In the genomic region with DNA sequence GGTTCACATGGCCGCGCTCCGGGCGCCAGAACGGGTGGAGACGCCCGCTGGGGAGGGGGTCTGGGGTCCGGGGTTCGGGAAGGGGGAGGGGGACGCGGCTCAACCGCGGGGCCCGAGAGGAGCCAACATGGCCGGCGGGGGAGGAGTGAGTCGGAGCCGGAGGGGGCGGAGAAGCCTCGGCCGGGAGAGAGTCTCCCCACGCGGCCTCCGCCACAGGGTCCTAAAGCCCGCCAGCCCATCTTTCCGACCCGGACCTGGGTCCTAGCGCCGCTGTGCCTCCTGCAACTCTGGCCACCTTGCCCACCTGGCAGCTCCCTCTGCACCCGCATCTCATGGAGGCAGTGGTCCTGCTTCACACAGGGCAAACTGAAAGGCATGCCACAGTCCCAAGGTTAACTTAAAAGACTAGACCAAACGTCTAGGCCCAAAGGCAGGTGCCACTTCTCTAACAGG, we compare ENCODE assay signal across 8 cellular contexts. TPM values are rescaled to one million over a fixed set of nuclear protein-coding genes. Genes with fewer than 3 reads are reported as not detected.
DNase-seq lines count a peak whose midpoint lies in the region; ATAC-seq and TF ChIP-seq lines count a peak whose summit lies in the region.

A gene (minus strand): TSS at position 147 of the 453 bp plus-strand sequence. CDS start 12,796 bp downstream, outside the sequence.

- peaks cover 74% of the 10 kb centered on the region for H3K4me1 ChIP-seq in mononuclear cell (ENCODE audit: insufficient read depth, low read length)

- H3K4me3 ChIP-seq in mononuclear cell (ENCODE audit: low read length), result peak within 1 kb of the TSS; percentile 100

- peak; percentile 89 for DNase-seq in DMS 273 (lab: John Stamatoyannopoulos, UW; ENCODE audit: unreplicated experiment)
- peak; percentile 87 for DNase-seq in activated T-cell treated with anti-CD3 and anti-CD28 coated beads for 48 hours (ENCODE audit: low read depth)
- DNase-seq in epithelial cell of prostate (ENCODE audit: low read depth, low spot score), result no peak
- peak; percentile 80 to 83 for DNase-seq in stimulated activated CD8-positive, alpha-beta memory T cell treated with anti-CD3 and anti-CD28 coated beads, Interleukin-2, amount 100 ng/mL, for 48 hours (ENCODE audit: low read depth in 2 of 2)

- H3K27me3 ChIP-seq in mononuclear cell (ENCODE audit: insufficient read depth, low read length), result no peaks in the 10 kb centered on the region

- H3K27ac ChIP-seq in epithelial cell of prostate, result peak within 1 kb of the TSS; percentile 96

- peak; percentile 54 for ATAC-seq in GM21529 (IDR thresholded peaks at IDR 0.05; ENCODE audit: unreplicated experiment)

- peak; percentile 68; the same call in 1 of the 2 replicates for TF ChIP-seq EP300 in Ishikawa (IDR thresholded peaks at IDR 0.05; ENCODE audit: borderline replicate concordance)

- no peaks in the 10 kb centered on the region for H3K9me3 ChIP-seq in mononuclear cell (ENCODE audit: low read depth, low read length)

- peak; percentile 26; the same call in 1 of the 2 replicates for TF ChIP-seq RAD21 in Ishikawa (IDR thresholded peaks at IDR 0.05; ENCODE audit: low read depth)

TF ChIP-seq in Ishikawa, 13 proteins besides CTCF, POLR2A, EP300 and RAD21:
- TF ChIP-seq CREB1 (IDR thresholded peaks at IDR 0.05; ENCODE audit: low read depth), result peak; percentile 38; the same call in 1 of the 2 replicates
- peak; percentile 91 for TF ChIP-seq YY1 (IDR thresholded peaks at IDR 0.05; ENCODE audit: low read depth)
- TF ChIP-seq ZBTB7A (IDR thresholded peaks at IDR 0.05; ENCODE audit: low read depth), result no peak; the same call in 1 of the 2 replicates
- TF ChIP-seq, protein P1, sequence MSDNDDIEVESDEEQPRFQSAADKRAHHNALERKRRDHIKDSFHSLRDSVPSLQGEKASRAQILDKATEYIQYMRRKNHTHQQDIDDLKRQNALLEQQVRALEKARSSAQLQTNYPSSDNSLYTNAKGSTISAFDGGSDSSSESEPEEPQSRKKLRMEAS (IDR thresholded peaks at IDR 0.05), result peak; percentile 91
- TF ChIP-seq EGR1 (IDR thresholded peaks at IDR 0.05), result peak; percentile 71
- TF ChIP-seq TCF12 (IDR thresholded peaks at IDR 0.05; ENCODE audit: low read depth), result peak; percentile 78; the same call in 1 of the 2 replicates
- peak; percentile 62 for TF ChIP-seq TEAD4 (IDR thresholded peaks at IDR 0.05)
- peak; percentile 55; the same call in 1 of the 2 replicates for TF ChIP-seq CEBPB (IDR thresholded peaks at IDR 0.05)
- TF ChIP-seq, protein P2, sequence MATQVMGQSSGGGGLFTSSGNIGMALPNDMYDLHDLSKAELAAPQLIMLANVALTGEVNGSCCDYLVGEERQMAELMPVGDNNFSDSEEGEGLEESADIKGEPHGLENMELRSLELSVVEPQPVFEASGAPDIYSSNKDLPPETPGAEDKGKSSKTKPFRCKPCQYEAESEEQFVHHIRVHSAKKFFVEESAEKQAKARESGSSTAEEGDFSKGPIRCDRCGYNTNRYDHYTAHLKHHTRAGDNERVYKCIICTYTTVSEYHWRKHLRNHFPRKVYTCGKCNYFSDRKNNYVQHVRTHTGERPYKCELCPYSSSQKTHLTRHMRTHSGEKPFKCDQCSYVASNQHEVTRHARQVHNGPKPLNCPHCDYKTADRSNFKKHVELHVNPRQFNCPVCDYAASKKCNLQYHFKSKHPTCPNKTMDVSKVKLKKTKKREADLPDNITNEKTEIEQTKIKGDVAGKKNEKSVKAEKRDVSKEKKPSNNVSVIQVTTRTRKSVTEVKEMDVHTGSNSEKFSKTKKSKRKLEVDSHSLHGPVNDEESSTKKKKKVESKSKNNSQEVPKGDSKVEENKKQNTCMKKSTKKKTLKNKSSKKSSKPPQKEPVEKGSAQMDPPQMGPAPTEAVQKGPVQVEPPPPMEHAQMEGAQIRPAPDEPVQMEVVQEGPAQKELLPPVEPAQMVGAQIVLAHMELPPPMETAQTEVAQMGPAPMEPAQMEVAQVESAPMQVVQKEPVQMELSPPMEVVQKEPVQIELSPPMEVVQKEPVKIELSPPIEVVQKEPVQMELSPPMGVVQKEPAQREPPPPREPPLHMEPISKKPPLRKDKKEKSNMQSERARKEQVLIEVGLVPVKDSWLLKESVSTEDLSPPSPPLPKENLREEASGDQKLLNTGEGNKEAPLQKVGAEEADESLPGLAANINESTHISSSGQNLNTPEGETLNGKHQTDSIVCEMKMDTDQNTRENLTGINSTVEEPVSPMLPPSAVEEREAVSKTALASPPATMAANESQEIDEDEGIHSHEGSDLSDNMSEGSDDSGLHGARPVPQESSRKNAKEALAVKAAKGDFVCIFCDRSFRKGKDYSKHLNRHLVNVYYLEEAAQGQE (IDR thresholded peaks at IDR 0.05; ENCODE audit: low read depth), result no peak
- TF ChIP-seq NFIC (IDR thresholded peaks at IDR 0.05), result peak; percentile 61
- TF ChIP-seq FOXM1 (IDR thresholded peaks at IDR 0.05; ENCODE audit: borderline replicate concordance, low read depth), result no peak
- TF ChIP-seq, protein P3, sequence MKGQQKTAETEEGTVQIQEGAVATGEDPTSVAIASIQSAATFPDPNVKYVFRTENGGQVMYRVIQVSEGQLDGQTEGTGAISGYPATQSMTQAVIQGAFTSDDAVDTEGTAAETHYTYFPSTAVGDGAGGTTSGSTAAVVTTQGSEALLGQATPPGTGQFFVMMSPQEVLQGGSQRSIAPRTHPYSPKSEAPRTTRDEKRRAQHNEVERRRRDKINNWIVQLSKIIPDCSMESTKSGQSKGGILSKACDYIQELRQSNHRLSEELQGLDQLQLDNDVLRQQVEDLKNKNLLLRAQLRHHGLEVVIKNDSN (IDR thresholded peaks at IDR 0.05), result peak; percentile 67
- TF ChIP-seq TAF1 (IDR thresholded peaks at IDR 0.05; ENCODE audit: low read depth), result peak; percentile 58; the same call in 1 of the 2 replicates

TF ChIP-seq in PFSK-1, 5 proteins besides CTCF, POLR2A, EP300 and RAD21:
- TF ChIP-seq FOXP2 (optimal IDR thresholded peaks at IDR 0.05; ENCODE audit: borderline replicate concordance, extremely low read depth, extremely low read length, insufficient read depth), result peak; percentile 91
- no peak for TF ChIP-seq TAF1 (IDR thresholded peaks at IDR 0.05; ENCODE audit: borderline replicate concordance, insufficient read depth, low read length)
- peak; percentile 70; the same call in 1 of the 2 replicates for TF ChIP-seq SIN3A (IDR thresholded peaks at IDR 0.05; ENCODE audit: borderline replicate concordance, insufficient read depth, low read length)
- peak; percentile 18; the same call in 1 of the 2 replicates for TF ChIP-seq POLR2AphosphoS5 (IDR thresholded peaks at IDR 0.05; ENCODE audit: low read depth, low read length)
- TF ChIP-seq, protein P2 (IDR thresholded peaks at IDR 0.05; ENCODE audit: insufficient read depth in 1 of 2, low read depth in 2 of 2, low read length in 2 of 2), result no peak

RNA-seq across cellular contexts. Expression of the gene that starts here (rescaled TPM):
- 24.3 TPM for polyA plus RNA-seq in PFSK-1 (2012; ENCODE audit: insufficient read length, low read depth)
- total RNA-seq in mononuclear cell, result 156 TPM
